In genomic region chr17:42194133-42194899, GRCh38 we compare ENCODE assay signal across 8 cellular contexts. TPM values are rescaled to one million over a fixed set of nuclear protein-coding genes. Genes with fewer than 3 reads are reported as not detected.
DNase-seq lines count a peak whose midpoint lies in the region; ATAC-seq, FAIRE-seq and TF ChIP-seq lines count a peak whose summit lies in the region.

Gene GHDC, minus strand, starts transcription at chr17:42194494. Its CDS starts 913 bp downstream, at chr17:42193581.

- no peaks in the 10 kb centered on the region for H3K36me3 ChIP-seq in astrocyte (ENCODE audit: insufficient read depth, low read length)
- no peaks in the 10 kb centered on the region for H3K36me3 ChIP-seq in hepatocyte (replicated peaks; ENCODE audit: insufficient read depth, low read depth)

- H3K36me3 Mint-ChIP-seq in astrocyte (ENCODE audit: low read depth, unreplicated experiment): peaks cover 2% of the 10 kb centered on the region

- WGBS in hepatocyte (ENCODE audit: low lambda C conversion rate, missing lambda C conversion rate): 53% methylated on average over 21 of the region's 21 CpGs

- peak; percentile 85 for ATAC-seq in HG02610 (IDR thresholded peaks at IDR 0.05; ENCODE audit: unreplicated experiment)

- H3K27ac ChIP-seq in astrocyte (ENCODE audit: low read depth, low read length): no peak within 1 kb of the TSS
- H3K27ac ChIP-seq in hepatocyte: no peak within 1 kb of the TSS

- H3K4me2 ChIP-seq in astrocyte (ENCODE audit: low read length): peak within 1 kb of the TSS; percentile 86
- H3K4me2 ChIP-seq in hepatocyte: peak within 1 kb of the TSS; percentile 79

- no peaks in the 10 kb centered on the region for H3K4me1 ChIP-seq in astrocyte (ENCODE audit: insufficient read depth, low read length)
- no peaks in the 10 kb centered on the region for H3K4me1 ChIP-seq in hepatocyte (ENCODE audit: insufficient read depth)

- H2AFZ ChIP-seq in astrocyte (ENCODE audit: low read depth, low read length) (peak within 1 kb of the TSS; percentile 81), hepatocyte (peak within 1 kb of the TSS; percentile 86)

- H3K4me1 Mint-ChIP-seq in astrocyte (ENCODE audit: low read depth, unreplicated experiment): no peaks in the 10 kb centered on the region

- H4K20me1 ChIP-seq in astrocyte (ENCODE audit: insufficient read depth, low read length) (no peaks in the 10 kb centered on the region), hepatocyte (ENCODE audit: insufficient read depth, poor library complexity, severe bottlenecking) (no peaks in the 10 kb centered on the region)

- no peaks in the 10 kb centered on the region for H3K9me2 ChIP-seq in hepatocyte (replicated peaks; ENCODE audit: insufficient read depth)

- H3K27me3 Mint-ChIP-seq in astrocyte (ENCODE audit: low read depth, unreplicated experiment): peaks cover 5% of the 10 kb centered on the region

- H3K4me3 ChIP-seq in astrocyte (ENCODE audit: insufficient read depth, low read depth, low read length) (peak within 1 kb of the TSS; percentile 74), hepatocyte (no peak within 1 kb of the TSS), retinal pigment epithelial cell (ENCODE audit: low read length) (peak within 1 kb of the TSS; percentile 70)

- H3K9me3 Mint-ChIP-seq in astrocyte (ENCODE audit: unreplicated experiment): no peaks in the 10 kb centered on the region

- no peaks in the 10 kb centered on the region for H3K79me2 ChIP-seq in astrocyte (ENCODE audit: insufficient read depth, low read length)
- H3K79me2 ChIP-seq in hepatocyte: no peaks in the 10 kb centered on the region

- H3K9me3 ChIP-seq in astrocyte (ENCODE audit: insufficient read depth, low read depth, low read length) (no peaks in the 10 kb centered on the region), hepatocyte (ENCODE audit: low read depth) (no peaks in the 10 kb centered on the region)

- H3K27me3 ChIP-seq in astrocyte (ENCODE audit: insufficient read depth, low read length) (no peaks in the 10 kb centered on the region), hepatocyte (no peaks in the 10 kb centered on the region)

- DNase-seq in GM10266 (ENCODE audit: extremely low spot score): peak; percentile 89
- peak; percentile 76 for DNase-seq in NCI-H146 treated with DMSO at 0.1 percent for 48 hours (lab: John Stamatoyannopoulos, UW; ENCODE audit: unreplicated experiment)
- peak; percentile 57 to 89 (median 66) for DNase-seq in T-helper 2 cell
- peak; percentile 52 for DNase-seq in astrocyte (ENCODE audit: low read depth)
- DNase-seq in hepatocyte (ENCODE audit: low spot score): peak; percentile 76
- DNase-seq in retinal pigment epithelial cell (ENCODE audit: low read depth): no peak
- DNase-seq in NCI-H2171 treated with DMSO at 0.1 percent for 48 hours (lab: John Stamatoyannopoulos, UW): no peak

- no peak within 1 kb of the TSS for H3K4me3 Mint-ChIP-seq in astrocyte (ENCODE audit: unreplicated experiment)

- peak within 1 kb of the TSS; percentile 31 for H3K27ac Mint-ChIP-seq in astrocyte (ENCODE audit: unreplicated experiment)

- H3K9ac ChIP-seq in astrocyte (ENCODE audit: low read length): peak within 1 kb of the TSS; percentile 67

- no peak for FAIRE-seq in astrocyte (lab: Jason Lieb, UNC)

- TF ChIP-seq CTCF in GM10266 (IDR thresholded peaks at IDR 0.05; ENCODE audit: control insufficient read depth, insufficient read depth, low read depth, missing control alignments) (no peak), astrocyte (IDR thresholded peaks at IDR 0.05; ENCODE audit: insufficient read depth, low read depth, low read length) (no peak), hepatocyte (IDR thresholded peaks at IDR 0.05; ENCODE audit: poor library complexity) (no peak), retinal pigment epithelial cell (conservative IDR thresholded peaks at IDR 0.05; ENCODE audit: low read depth, low read length) (no peak)

RNA-seq across cellular contexts. Expression of gene GHDC, which starts in this region (rescaled TPM):
- total RNA-seq in astrocyte (0.26 and 0.64 TPM in 2 replicates), hepatocyte (6.1 and 7.2 TPM in 2 replicates)
- polyA plus RNA-seq in hepatocyte: 7.0 and 8.7 TPM in 2 replicates

Comparison
In these comparisons a context has a peak if more than half of its experiments do, and no peak if none do; other contexts are left out.
1. Peak in DNase-seq, H3K4me3 ChIP-seq, H3K9ac ChIP-seq and H3K4me2 ChIP-seq in astrocyte; RNA of the gene not detected or under 1 TPM.
2. DNase-seq: peak in GM10266 (single experiment), NCI-H146 treated with DMSO at 0.1 percent for 48 hours (single experiment), T-helper 2 cell (5 of 5) and hepatocyte (single experiment); none in retinal pigment epithelial cell (single experiment) and NCI-H2171 treated with DMSO at 0.1 percent for 48 hours (single experiment).